35 cellular contexts compared by ENCODE assay signal in genomic region chr9:69355232-69355631, GRCh38. TPM values are rescaled to one million over a fixed set of nuclear protein-coding genes. Genes with fewer than 3 reads are reported as not detected.
"Had no signal": no experiment of that assay in that cellular context is flagged by ENCODE, and none has a peak within 500 bp of the region (broad histone marks: within the 10 kb centered on the region; RNA-seq: fewer than 3 reads in every experiment).

No MANE protein-coding gene starts in this region.

- H3K4me1 ChIP-seq: adrenal gland, body of pancreas had no signal

- H3K36me3 ChIP-seq: adrenal gland, brain microvascular endothelial cell, breast epithelium had no signal

- DNase-seq: activated B cell treated with CpG ODN at 0.5 μM for 24 hours; activated CD4-positive, alpha-beta memory T cell treated with anti-CD3 and anti-CD28 coated beads for 36 hours; activated CD4-positive, alpha-beta T cell treated with anti-CD3 and anti-CD28 coated beads for 4 hours; activated CD4-positive, alpha-beta T cell treated with anti-CD3 and anti-CD28 coated beads, Interleukin-2, amount 10 ng/mL, durations not matched to agents 24 days and 14 days; activated CD4-positive, alpha-beta T cell treated with anti-CD3 and anti-CD28 coated beads, Interleukin-2, amount 50 U/mL, for 1 hour; activated CD4-positive, alpha-beta T cell treated with anti-CD3 and anti-CD28 coated beads, Interleukin-2, amount 50 U/mL, for 4 hours; activated CD4-positive, CD25-positive, alpha-beta regulatory T cell treated with anti-CD3 and anti-CD28 coated beads, Interleukin-2, amount 50 U/mL, for 72 hours; activated CD8-positive, alpha-beta memory T cell treated with anti-CD3 and anti-CD28 coated beads, Interleukin-2, amount 50 U/mL, for 4 hours; activated CD8-positive, alpha-beta T cell treated with anti-CD3 and anti-CD28 coated beads for 36 hours; activated effector memory CD4-positive, alpha-beta T cell treated with anti-CD3 and anti-CD28 coated beads, Interleukin-2, amount 50 U/mL, for 16 hours; activated gamma-delta T cell treated with Interleukin-2 at 50 U/mL for 16 hours; activated naive CD4-positive, alpha-beta T cell; activated naive CD4-positive, alpha-beta T cell treated with anti-CD3 and anti-CD28 coated beads for 36 hours; activated naive CD4-positive, alpha-beta T cell treated with anti-CD3 and anti-CD28 coated beads, Interleukin-2, amount 50 U/mL, for 16 hours; activated naive CD8-positive, alpha-beta T cell treated with anti-CD3 and anti-CD28 coated beads for 36 hours; activated T-cell treated with anti-CD3 and anti-CD28 coated beads for 4 hours; activated T-cell treated with anti-CD3 and anti-CD28 coated beads, Interleukin-2, amount 50 U/mL, for 1 hour; activated T-cell treated with anti-CD3 and anti-CD28 coated beads, Interleukin-2, amount 50 U/mL, for 4 hours; activated T-cell treated with anti-CD3 and anti-CD28 coated beads, Interleukin-2, amount 50 U/mL, for 72 hours; adrenal gland; amniotic stem cell; aorta; body of pancreas; brain microvascular endothelial cell; central memory CD4-positive, alpha-beta T cell; T-helper 2 cell; T-helper 9 cell had no signal

- FAIRE-seq: astrocyte, TTC549 had no signal

- H3K27ac ChIP-seq: adrenal gland, body of pancreas, brain microvascular endothelial cell, breast epithelium, VCaP had no signal

- H3K27me3 ChIP-seq: adrenal gland, body of pancreas, brain microvascular endothelial cell, breast epithelium had no signal

- H3K9me3 ChIP-seq: adrenal gland, body of pancreas, breast epithelium had no signal

- ATAC-seq: activated CD8-positive, alpha-beta T cell treated with anti-CD3 and anti-CD28 coated beads for 36 hours; activated naive CD4-positive, alpha-beta T cell treated with anti-CD3 and anti-CD28 coated beads, Interleukin-2, amount 50 U/mL, for 72 hours; activated T-cell treated with anti-CD3 and anti-CD28 coated beads, Interleukin-2, amount 50 U/mL, for 4 hours; activated T-cell treated with anti-CD3 and anti-CD28 coated beads, Interleukin-2, amount 50 U/mL, for 72 hours; activated T-helper 17 cell treated with anti-CD3 and anti-CD28 coated beads, Interleukin-2, amount 50 U/mL, for 72 hours; body of pancreas had no signal

- H3K4me3 ChIP-seq: adrenal gland, body of pancreas, breast epithelium had no signal

RNA-seq across cellular contexts. Expression of gene ENTREP1, which starts 30.2 kb away (rescaled TPM):
- total RNA-seq: activated B cell treated with CpG ODN at 0.5 μM for 24 hours; activated CD4-positive, alpha-beta T cell treated with anti-CD3 and anti-CD28 coated beads, Interleukin-2, amount 10 ng/mL, durations not matched to agents 24 days and 14 days; activated CD8-positive, alpha-beta memory T cell treated with anti-CD3 and anti-CD28 coated beads for 36 hours; activated CD8-positive, alpha-beta T cell treated with anti-CD3 and anti-CD28 coated beads for 36 hours; activated naive CD4-positive, alpha-beta T cell treated with anti-CD3 and anti-CD28 coated beads for 36 hours; activated naive CD4-positive, alpha-beta T cell treated with anti-CD3 and anti-CD28 coated beads, Interleukin-2, amount 50 U/mL, for 72 hours; activated naive CD8-positive, alpha-beta T cell treated with anti-CD3 and anti-CD28 coated beads for 36 hours; activated T-cell treated with anti-CD3 and anti-CD28 coated beads, Interleukin-2, amount 50 U/mL, for 72 hours; activated T-helper 1 cell treated with anti-CD3 and anti-CD28 coated beads, Interleukin-12 subunit alpha, Interleukin-12 subunit beta, Interleukin-2, Interleukin-4 antibody, amounts not matched to agents 30 ng/mL and 10 ng/mL and 1 ng/mL, durations not matched to agents 14 hours and 24 hours and 36 hours; activated T-helper 17 cell treated with anti-CD3 and anti-CD28 coated beads, Interleukin-2, amount 50 U/mL, for 72 hours had no signal
